Comparison of ENCODE assay signal across 8 cellular contexts in genomic region chr7:73851410-73852338, GRCh38. TPM values are rescaled to one million over a fixed set of nuclear protein-coding genes. Genes with fewer than 3 reads are reported as not detected.
DNase-seq lines count a peak whose midpoint lies in the region; ATAC-seq lines count a peak whose summit lies in the region.

No MANE protein-coding gene starts in this region.

- H3K4me2 ChIP-seq in Karpas-422 (ENCODE audit: low read depth, low read length, poor library complexity, severe bottlenecking): no peak overlapping the region

- H3K4me3 ChIP-seq in Karpas-422 (ENCODE audit: low read length): no peak overlapping the region

- no peaks in the 10 kb centered on the region for H3K79me2 ChIP-seq in Karpas-422 (ENCODE audit: low read length)

- no peaks in the 10 kb centered on the region for H3K9me3 ChIP-seq in Karpas-422 (ENCODE audit: low read length)

- no peak overlapping the region for H3K9ac ChIP-seq in Karpas-422 (ENCODE audit: low read length)

- no peaks in the 10 kb centered on the region for H3K9me2 ChIP-seq in Karpas-422 (replicated peaks; ENCODE audit: insufficient read depth, low read length)

- peak; percentile 69 for ATAC-seq in GM21576 (IDR thresholded peaks at IDR 0.05; ENCODE audit: unreplicated experiment)
- ATAC-seq in left ventricle myocardium superior: peak; percentile 79

- 0 out of 2 replicates have a peak, but pooled peaks cover 2% of the 10 kb centered on the region for H4K20me1 ChIP-seq in Karpas-422 (ENCODE audit: insufficient read depth, low read depth, low read length)

- no peak overlapping the region for H3K27ac ChIP-seq in Karpas-422 (ENCODE audit: low read length)

- DNase-seq in GM03348 (ENCODE audit: low spot score) (peak; percentile 83), Karpas-422 (peak; percentile 60), left ventricle myocardium superior (no peak), stromal cell of bone marrow (ENCODE audit: low read depth) (peak; percentile 97), inferior parietal cortex (ENCODE audit: extremely low spot score) (no peak), NCI-H1105 treated with DMSO at 0.1 percent for 48 hours (lab: John Stamatoyannopoulos, UW) (no peak)
- DNase-seq in activated T-cell treated with anti-CD3 and anti-CD28 coated beads, Interleukin-2, amount 50 U/mL, for 48 hours: peak; percentile 44 to 45

- no peaks in the 10 kb centered on the region for H3K27me3 ChIP-seq in Karpas-422 (ENCODE audit: low read length)

- H3K36me3 ChIP-seq in Karpas-422 (ENCODE audit: insufficient read depth, low read length): no peaks in the 10 kb centered on the region

- H3K4me1 ChIP-seq in Karpas-422 (ENCODE audit: low read length): peaks cover 16% of the 10 kb centered on the region

- intact Hi-C loops in left ventricle myocardium superior (cut with micrococcal nuclease): no loop called here

- no peak overlapping the region for H2AFZ ChIP-seq in Karpas-422 (ENCODE audit: low read length)

RNA-seq across cellular contexts. Expression of gene TMEM270, which starts 9.3 kb away (rescaled TPM):
- total RNA-seq in Karpas-422 (2014; rRNA removed; shearing (Covaris generic); ENCODE audit: low replicate concordance): not detected in 2 replicates
- total RNA-seq in left ventricle myocardium superior: not detected

RNA-seq across cellular contexts. Expression of gene METTL27, which starts 9.4 kb away (rescaled TPM):
- total RNA-seq in Karpas-422 (2014; rRNA removed; shearing (Covaris generic); ENCODE audit: low replicate concordance): not detected in 2 replicates
- 0.27 TPM for total RNA-seq in left ventricle myocardium superior

RNA-seq across cellular contexts. Expression of gene CLDN4, which starts 20.9 kb away (rescaled TPM):
- not detected in 2 replicates for total RNA-seq in Karpas-422 (2014; rRNA removed; shearing (Covaris generic); ENCODE audit: low replicate concordance)
- not detected for total RNA-seq in left ventricle myocardium superior

Comparison
In these comparisons a context has a peak if more than half of its experiments do, and no peak if none do; other contexts are left out.
1. DNase-seq: peak in GM03348 (single experiment), Karpas-422 (single experiment), activated T-cell treated with anti-CD3 and anti-CD28 coated beads, Interleukin-2, amount 50 U/mL, for 48 hours (2 of 2) and stromal cell of bone marrow (single experiment); none in left ventricle myocardium superior (single experiment), inferior parietal cortex (single experiment) and NCI-H1105 treated with DMSO at 0.1 percent for 48 hours (single experiment).